In genomic region chr18:13464432-13465125, GRCh38 we compare ENCODE assay signal across 8 cellular contexts.
DNase-seq lines count a peak whose midpoint lies in the region; ATAC-seq and TF ChIP-seq lines count a peak whose summit lies in the region.

No MANE protein-coding gene starts in this region.

- H3K27me3 Mint-ChIP-seq in stimulated activated naive CD8-positive, alpha-beta T cell treated with anti-CD3 and anti-CD28 coated beads, Interleukin-15, Interleukin-2, amounts not matched to agents 100 ng/mL and 50 ng/mL, for 24 hours = no peaks in the 10 kb centered on the region
- H3K27me3 Mint-ChIP-seq in WTC11 (ENCODE audit: low read depth) = no peaks in the 10 kb centered on the region

- peaks cover 31% of the 10 kb centered on the region for H3K36me3 Mint-ChIP-seq in stimulated activated naive CD8-positive, alpha-beta T cell treated with anti-CD3 and anti-CD28 coated beads, Interleukin-15, Interleukin-2, amounts not matched to agents 100 ng/mL and 50 ng/mL, for 24 hours (ENCODE audit: low read depth)
- peaks cover 4% of the 10 kb centered on the region for H3K36me3 Mint-ChIP-seq in WTC11

- CTCF ChIA-PET in WTC11 (lab: Charles Lee) = no interaction called here

- POLR2A ChIA-PET in WTC11 (lab: Charles Lee) = no interaction called here

- H3K27ac Mint-ChIP-seq in stimulated activated naive CD8-positive, alpha-beta T cell treated with anti-CD3 and anti-CD28 coated beads, Interleukin-15, Interleukin-2, amounts not matched to agents 100 ng/mL and 50 ng/mL, for 24 hours = peak overlapping the region; percentile 88
- H3K27ac Mint-ChIP-seq in WTC11 = no peak overlapping the region

- peaks cover 70% of the 10 kb centered on the region for H3K4me1 Mint-ChIP-seq in stimulated activated naive CD8-positive, alpha-beta T cell treated with anti-CD3 and anti-CD28 coated beads, Interleukin-15, Interleukin-2, amounts not matched to agents 100 ng/mL and 50 ng/mL, for 24 hours (ENCODE audit: low read depth)
- peaks cover 26% of the 10 kb centered on the region for H3K4me1 Mint-ChIP-seq in WTC11

- no peak for TF ChIP-seq CTCF in WTC11 (IDR thresholded peaks at IDR 0.05)

- peaks cover 20% of the 10 kb centered on the region for H3K9me3 Mint-ChIP-seq in stimulated activated naive CD8-positive, alpha-beta T cell treated with anti-CD3 and anti-CD28 coated beads, Interleukin-15, Interleukin-2, amounts not matched to agents 100 ng/mL and 50 ng/mL, for 24 hours
- peaks cover 21% of the 10 kb centered on the region for H3K9me3 Mint-ChIP-seq in WTC11

- H3K4me3 Mint-ChIP-seq in stimulated activated naive CD8-positive, alpha-beta T cell treated with anti-CD3 and anti-CD28 coated beads, Interleukin-15, Interleukin-2, amounts not matched to agents 100 ng/mL and 50 ng/mL, for 24 hours = peak overlapping the region; percentile 86
- H3K4me3 Mint-ChIP-seq in WTC11 = no peak overlapping the region

- peak; percentile 95 for ATAC-seq in GM18498 (IDR thresholded peaks at IDR 0.05; ENCODE audit: unreplicated experiment)
- peak; percentile 91 for ATAC-seq in HG02840 (IDR thresholded peaks at IDR 0.05; ENCODE audit: low FRiP score, unreplicated experiment)
- no peak for ATAC-seq in WTC11

- peak; percentile 88 for DNase-seq in activated effector memory CD4-positive, alpha-beta T cell treated with anti-CD3 and anti-CD28 coated beads, Interleukin-2, amount 50 U/mL, for 16 hours
- DNase-seq in lung microvascular endothelial cell (ENCODE audit: low read depth in 2 of 2) (peak; percentile 91 to 95), WTC11 (ENCODE audit: low spot score) (no peak), NCI-H187 (lab: John Stamatoyannopoulos, UW) (no peak)

TF ChIP-seq in PFSK-1, 5 proteins besides CTCF, POLR2A, EP300 and RAD21:
- TF ChIP-seq FOXP2 (optimal IDR thresholded peaks at IDR 0.05; ENCODE audit: borderline replicate concordance, extremely low read depth, extremely low read length, insufficient read depth) = peak; percentile 95
- peak in 1 of 2 experiments; percentile 24; a peak in 1 of 4 replicates for TF ChIP-seq REST (IDR thresholded peaks at IDR 0.05; ENCODE audit: insufficient read depth in 1 of 2, low read depth in 2 of 2, low read length in 2 of 2)
- TF ChIP-seq SIN3A (IDR thresholded peaks at IDR 0.05; ENCODE audit: borderline replicate concordance, insufficient read depth, low read length) = no peak

TF ChIP-seq in WTC11, 78 proteins besides CTCF, POLR2A, EP300 and RAD21:
- TF ChIP-seq NR3C1 (CRISPR knock-in tag; conservative IDR thresholded peaks at IDR 0.05; ENCODE audit: low read depth) (no peak), ZNF671 (CRISPR knock-in tag; IDR thresholded peaks at IDR 0.05) (no peak), FOXK1 (CRISPR knock-in tag; IDR thresholded peaks at IDR 0.05) (no peak), CREM (CRISPR knock-in tag; IDR thresholded peaks at IDR 0.05) (no peak), NR2C2 (CRISPR knock-in tag; IDR thresholded peaks at IDR 0.05) (no peak), ZNF416 (CRISPR knock-in tag; IDR thresholded peaks at IDR 0.05) (no peak), IRF2 (CRISPR knock-in tag; IDR thresholded peaks at IDR 0.05; ENCODE audit: borderline replicate concordance, low read depth) (no peak), USF2 (CRISPR knock-in tag; IDR thresholded peaks at IDR 0.05) (no peak), KAT7 (CRISPR knock-in tag; IDR thresholded peaks at IDR 0.05; ENCODE audit: borderline replicate concordance) (no peak), ZNF219 (CRISPR knock-in tag; IDR thresholded peaks at IDR 0.05; ENCODE audit: borderline replicate concordance) (no peak)
- TF ChIP-seq, protein P1, sequence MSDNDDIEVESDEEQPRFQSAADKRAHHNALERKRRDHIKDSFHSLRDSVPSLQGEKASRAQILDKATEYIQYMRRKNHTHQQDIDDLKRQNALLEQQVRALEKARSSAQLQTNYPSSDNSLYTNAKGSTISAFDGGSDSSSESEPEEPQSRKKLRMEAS (CRISPR knock-in tag; IDR thresholded peaks at IDR 0.05) = no peak
- TF ChIP-seq, protein P2, sequence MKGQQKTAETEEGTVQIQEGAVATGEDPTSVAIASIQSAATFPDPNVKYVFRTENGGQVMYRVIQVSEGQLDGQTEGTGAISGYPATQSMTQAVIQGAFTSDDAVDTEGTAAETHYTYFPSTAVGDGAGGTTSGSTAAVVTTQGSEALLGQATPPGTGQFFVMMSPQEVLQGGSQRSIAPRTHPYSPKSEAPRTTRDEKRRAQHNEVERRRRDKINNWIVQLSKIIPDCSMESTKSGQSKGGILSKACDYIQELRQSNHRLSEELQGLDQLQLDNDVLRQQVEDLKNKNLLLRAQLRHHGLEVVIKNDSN (CRISPR knock-in tag; IDR thresholded peaks at IDR 0.05) = no peak

Comparison
In these comparisons a context has a peak if more than half of its experiments do, and no peak if none do; other contexts are left out.
1. DNase-seq: peak in activated effector memory CD4-positive, alpha-beta T cell treated with anti-CD3 and anti-CD28 coated beads, Interleukin-2, amount 50 U/mL, for 16 hours (single experiment) and lung microvascular endothelial cell (2 of 2); none in WTC11 (single experiment) and NCI-H187 (0 of 2).